ENCODE assay signal across 23 cellular contexts in the genomic region with DNA sequence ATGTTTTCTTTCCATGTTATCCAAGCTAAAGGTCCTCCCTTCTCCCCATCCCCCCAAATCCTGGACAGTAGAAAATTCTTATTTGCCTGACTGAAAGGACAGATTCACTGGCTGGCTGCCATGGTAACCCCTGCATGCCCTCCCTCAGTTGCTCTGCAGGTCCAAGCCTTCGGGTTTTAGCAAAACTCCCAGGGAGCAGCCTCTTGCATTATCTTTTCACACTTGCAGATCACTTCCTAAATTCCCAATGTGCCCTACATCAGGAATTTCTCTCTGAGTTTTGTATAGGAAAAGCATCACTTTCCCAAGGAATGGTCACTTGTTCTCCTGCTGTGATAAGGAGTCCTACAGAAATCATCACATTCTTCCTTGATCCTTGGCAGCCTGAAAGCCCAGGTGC.
"Had no signal": no experiment of that assay in that cellular context is flagged by ENCODE, and none has a peak within 500 bp of the region (broad histone marks: within the 10 kb centered on the region; RNA-seq: fewer than 3 reads in every experiment).

No MANE protein-coding gene starts in this region.

- H3K27me3 ChIP-seq: colonic mucosa, esophagus muscularis mucosa, gastrocnemius medialis, heart left ventricle had no signal

- H3K9me3 Mint-ChIP-seq: dendritic cell treated with granulocyte-macrophage colony-stimulating factor and Interleukin-4, amounts not matched to agents 40 ng/mL and 50 ng/mL, for 4 days had no signal

- H3K9me3 ChIP-seq: colonic mucosa, gastrocnemius medialis had no signal

- H3K4me1 ChIP-seq: colonic mucosa, foreskin keratinocyte, gastrocnemius medialis, gastroesophageal sphincter had no signal

- H3K27me3 Mint-ChIP-seq: effector memory CD8-positive, alpha-beta T cell had no signal

- H3K27ac Mint-ChIP-seq: dendritic cell treated with granulocyte-macrophage colony-stimulating factor and Interleukin-4, amounts not matched to agents 40 ng/mL and 50 ng/mL, for 4 days; effector memory CD8-positive, alpha-beta T cell had no signal

- H3K27ac ChIP-seq: colonic mucosa, coronary artery, dorsolateral prefrontal cortex, epithelial cell of prostate, esophagus muscularis mucosa, foreskin keratinocyte, gastrocnemius medialis, gastroesophageal sphincter, heart left ventricle, heart right ventricle had no signal

- H3K36me3 ChIP-seq: colonic mucosa, esophagus muscularis mucosa, gastrocnemius medialis, gastroesophageal sphincter, heart left ventricle, heart right ventricle had no signal

- H3K4me3 Mint-ChIP-seq: dendritic cell treated with granulocyte-macrophage colony-stimulating factor and Interleukin-4, amounts not matched to agents 40 ng/mL and 50 ng/mL, for 4 days; effector memory CD8-positive, alpha-beta T cell had no signal

- DNase-seq: colonic mucosa; cortex of kidney; dermis blood vessel endothelial cell; dorsolateral prefrontal cortex; effector CD4-positive, alpha-beta T cell; effector CD8-positive, alpha-beta T cell; effector memory CD4-positive, alpha-beta T cell; effector memory CD8-positive, alpha-beta T cell; erythroblast; foreskin fibroblast; foreskin keratinocyte; foreskin melanocyte; gastrocnemius medialis; glutamatergic neuron; head of caudate nucleus; heart left ventricle; heart right ventricle had no signal

- ATAC-seq: effector memory CD8-positive, alpha-beta T cell; esophagus mucosa; foreskin keratinocyte; gastrocnemius medialis; gastroesophageal sphincter; heart left ventricle; heart right ventricle had no signal

- H3K4me3 ChIP-seq: colonic mucosa, coronary artery, dorsolateral prefrontal cortex, esophagus muscularis mucosa, gastrocnemius medialis, gastroesophageal sphincter, heart left ventricle, heart right ventricle had no signal
